12 cellular contexts compared by ENCODE assay signal in genomic region chr4:142367326-142368188, GRCh38.
DNase-seq lines count a peak whose midpoint lies in the region; ATAC-seq and TF ChIP-seq lines count a peak whose summit lies in the region.
"Had no signal": no experiment of that assay in that cellular context is flagged by ENCODE, and none has a peak within 500 bp of the region (broad histone marks: within the 10 kb centered on the region; RNA-seq: fewer than 3 reads in every experiment).

No MANE protein-coding gene starts in this region.

- H3K36me3 ChIP-seq in A673 (ENCODE audit: insufficient read depth, low read length, poor library complexity, severe bottlenecking), result no peaks in the 10 kb centered on the region
- H3K36me3 ChIP-seq in CD8-positive, alpha-beta memory T cell (ENCODE audit: insufficient read depth, low read length), result no peaks in the 10 kb centered on the region
- H3K36me3 ChIP-seq in effector memory CD4-positive, alpha-beta T cell (ENCODE audit: control insufficient read depth, insufficient read depth, low read length), result no peaks in the 10 kb centered on the region

- H3K4me3 Mint-ChIP-seq in CD8-positive, alpha-beta memory T cell, result peak overlapping the region; percentile 16 to 56 (median 33)
- peak overlapping the region; percentile 37 for H3K4me3 Mint-ChIP-seq in T-helper 2 cell treated with Interferon-gamma antibody and Interleukin-4, amounts not matched to agents 5 μg/mL and 100 μg/mL, for 36 hours
- H3K4me3 Mint-ChIP-seq in activated CD8-positive, alpha-beta memory T cell treated with anti-CD3 and anti-CD28 coated beads, Interleukin-2, amount 10 ng/mL, durations not matched to agents 7 days and 5 days, result no peak overlapping the region

- peaks cover 73 to 87% (median 83%) of the 10 kb centered on the region in 3 donors for H3K4me1 Mint-ChIP-seq in CD8-positive, alpha-beta memory T cell
- peaks cover 66% of the 10 kb centered on the region for H3K4me1 Mint-ChIP-seq in T-helper 2 cell treated with Interferon-gamma antibody and Interleukin-4, amounts not matched to agents 5 μg/mL and 100 μg/mL, for 36 hours (ENCODE audit: low read depth)
- peaks cover 46% of the 10 kb centered on the region for H3K4me1 Mint-ChIP-seq in activated CD8-positive, alpha-beta memory T cell treated with anti-CD3 and anti-CD28 coated beads, Interleukin-2, amount 10 ng/mL, durations not matched to agents 7 days and 5 days

- H3K4me1 ChIP-seq in A673 (ENCODE audit: insufficient read depth, low read length, poor library complexity, severe bottlenecking), result peaks cover 44% of the 10 kb centered on the region
- peaks cover 49% of the 10 kb centered on the region for H3K4me1 ChIP-seq in CD8-positive, alpha-beta memory T cell (ENCODE audit: insufficient read depth, low read length)
- H3K4me1 ChIP-seq in effector memory CD4-positive, alpha-beta T cell (ENCODE audit: control insufficient read depth, insufficient read depth, low read length, poor library complexity, severe bottlenecking), result peaks cover 21% of the 10 kb centered on the region

- no peak overlapping the region for H3K4me3 ChIP-seq in A673 (ENCODE audit: low read depth, low read length, poor library complexity, severe bottlenecking)
- H3K4me3 ChIP-seq in CD8-positive, alpha-beta memory T cell (ENCODE audit: low read length), result no peak overlapping the region
- H3K4me3 ChIP-seq in effector memory CD4-positive, alpha-beta T cell (ENCODE audit: insufficient read depth, low read depth, low read length, poor library complexity, severe bottlenecking), result peak overlapping the region; percentile 4
- H3K4me3 ChIP-seq: PC-9 had no signal

- no TSS peak for BruUV-seq in A673 (replicated peaks; lab: Mats Ljungman, UMichigan)

- CTCF ChIA-PET in A673 (lab: Charles Lee), result no interaction called here
- CTCF ChIA-PET in CD8-positive, alpha-beta memory T cell (lab: Charles Lee), result interaction anchor here (0.8 to 1.9 kb wide), 5 partner anchors 11 to 39 kb away, joined by 3 to 7 read pairs (median 4); no protein-coding TSS in a partner anchor
- CTCF ChIA-PET in activated CD8-positive, alpha-beta memory T cell treated with anti-CD3 and anti-CD28 coated beads, Interleukin-2, amount 10 ng/mL, durations not matched to agents 7 days and 5 days (lab: Charles Lee), result interaction anchor here (1.2 to 3.3 kb wide), 2 partner anchors 9 to 12 kb away, joined by 3 to 14 read pairs; no protein-coding TSS in a partner anchor

- POLR2A ChIA-PET in A673 (lab: Charles Lee; ENCODE audit: low non-redundant PET), result no interaction called here
- POLR2A ChIA-PET in CD8-positive, alpha-beta memory T cell (lab: Charles Lee), result interaction anchor here (0.8 to 1.1 kb wide), 2 partner anchors 30 to 39 kb away, joined by 3 to 4 read pairs; no protein-coding TSS in a partner anchor

- DNase-seq in A673 (ENCODE audit: low spot score) (peak; percentile 48), NCI-H748 (lab: John Stamatoyannopoulos, UW; ENCODE audit: unreplicated experiment) (no peak)
- no peak for DNase-seq in CD8-positive, alpha-beta memory T cell
- no peak for DNase-seq in T-helper 2 cell treated with Interferon-gamma antibody and Interleukin-4, amounts not matched to agents 5 μg/mL and 100 μg/mL, for 36 hours (ENCODE audit: low spot score)
- no peak for DNase-seq in effector memory CD4-positive, alpha-beta T cell
- no peak for DNase-seq in activated CD8-positive, alpha-beta memory T cell treated with anti-CD3 and anti-CD28 coated beads, Interleukin-2, amount 10 ng/mL, durations not matched to agents 7 days and 5 days
- no peak for DNase-seq in stimulated activated CD4-positive, alpha-beta T cell treated with anti-CD3 and anti-CD28 coated beads, Interleukin-4, amount 100 ng/mL, for 24 hours
- DNase-seq: NCI-H1694 treated with DMSO at 0.1 percent for 48 hours; PC-9; SK-N-SH; stimulated activated CD4-positive, alpha-beta T cell treated with anti-CD3 and anti-CD28 coated beads, Interleukin-2, amount 100 ng/mL, for 48 hours had no signal

- peaks cover 10% of the 10 kb centered on the region for H3K9me3 ChIP-seq in A673 (ENCODE audit: low read depth, low read length, poor library complexity, severe bottlenecking)
- H3K9me3 ChIP-seq in CD8-positive, alpha-beta memory T cell (ENCODE audit: low read length), result no peaks in the 10 kb centered on the region
- H3K9me3 ChIP-seq in effector memory CD4-positive, alpha-beta T cell (ENCODE audit: control insufficient read depth, low read length), result no peaks in the 10 kb centered on the region
- H3K9me3 ChIP-seq: SK-N-SH had no signal

- peak overlapping the region; percentile 14 for H3K27ac ChIP-seq in A673 (ENCODE audit: low read depth, low read length, poor library complexity, severe bottlenecking)
- H3K27ac ChIP-seq in CD8-positive, alpha-beta memory T cell (ENCODE audit: low read depth, low read length), result no peak overlapping the region
- H3K27ac ChIP-seq in effector memory CD4-positive, alpha-beta T cell (ENCODE audit: insufficient read depth, low read length, poor library complexity, severe bottlenecking), result peak overlapping the region; percentile 21
- H3K27ac ChIP-seq: PC-9 had no signal

- no peaks in the 10 kb centered on the region for H3K27me3 Mint-ChIP-seq in CD8-positive, alpha-beta memory T cell
- no peaks in the 10 kb centered on the region for H3K27me3 Mint-ChIP-seq in T-helper 2 cell treated with Interferon-gamma antibody and Interleukin-4, amounts not matched to agents 5 μg/mL and 100 μg/mL, for 36 hours (ENCODE audit: low read depth)
- H3K27me3 Mint-ChIP-seq in activated CD8-positive, alpha-beta memory T cell treated with anti-CD3 and anti-CD28 coated beads, Interleukin-2, amount 10 ng/mL, durations not matched to agents 7 days and 5 days, result no peaks in the 10 kb centered on the region

- ATAC-seq in activated CD8-positive, alpha-beta memory T cell treated with anti-CD3 and anti-CD28 coated beads, Interleukin-2, amount 10 ng/mL, durations not matched to agents 7 days and 5 days, result no peak
- ATAC-seq in GM18907 (IDR thresholded peaks at IDR 0.05; ENCODE audit: unreplicated experiment), result no peak

- peaks cover 12 to 25% (median 14%) of the 10 kb centered on the region in 3 donors for H3K36me3 Mint-ChIP-seq in CD8-positive, alpha-beta memory T cell
- peaks cover 61% of the 10 kb centered on the region for H3K36me3 Mint-ChIP-seq in T-helper 2 cell treated with Interferon-gamma antibody and Interleukin-4, amounts not matched to agents 5 μg/mL and 100 μg/mL, for 36 hours (ENCODE audit: low read depth)
- H3K36me3 Mint-ChIP-seq in activated CD8-positive, alpha-beta memory T cell treated with anti-CD3 and anti-CD28 coated beads, Interleukin-2, amount 10 ng/mL, durations not matched to agents 7 days and 5 days, result peaks cover 39% of the 10 kb centered on the region

- H3K27ac Mint-ChIP-seq in CD8-positive, alpha-beta memory T cell, result peak overlapping the region in 7 of 8 donors; percentile 15 to 91 (median 59)
- H3K27ac Mint-ChIP-seq in T-helper 2 cell treated with Interferon-gamma antibody and Interleukin-4, amounts not matched to agents 5 μg/mL and 100 μg/mL, for 36 hours, result no peak overlapping the region
- no peak overlapping the region for H3K27ac Mint-ChIP-seq in activated CD8-positive, alpha-beta memory T cell treated with anti-CD3 and anti-CD28 coated beads, Interleukin-2, amount 10 ng/mL, durations not matched to agents 7 days and 5 days

- no peaks in the 10 kb centered on the region for H3K27me3 ChIP-seq in A673 (replicated peaks; ENCODE audit: insufficient read depth, low read depth, low read length, poor library complexity)
- H3K27me3 ChIP-seq in CD8-positive, alpha-beta memory T cell (ENCODE audit: insufficient read depth, low read length, poor library complexity, severe bottlenecking), result no peaks in the 10 kb centered on the region
- no peaks in the 10 kb centered on the region for H3K27me3 ChIP-seq in effector memory CD4-positive, alpha-beta T cell (replicated peaks; ENCODE audit: control insufficient read depth, insufficient read depth, low read length, poor library complexity, severe bottlenecking)

- intact Hi-C loops in A673 (cut with micrococcal nuclease; ENCODE audit: unreplicated experiment), result loop anchor here (5.0 kb wide), 1 partner anchor 40 kb away; no protein-coding TSS in a partner anchor

- peaks cover 0 to 5% (median 0%) of the 10 kb centered on the region in 5 donors for H3K9me3 Mint-ChIP-seq in CD8-positive, alpha-beta memory T cell
- H3K9me3 Mint-ChIP-seq in T-helper 2 cell treated with Interferon-gamma antibody and Interleukin-4, amounts not matched to agents 5 μg/mL and 100 μg/mL, for 36 hours, result peaks cover 15% of the 10 kb centered on the region
- H3K9me3 Mint-ChIP-seq in activated CD8-positive, alpha-beta memory T cell treated with anti-CD3 and anti-CD28 coated beads, Interleukin-2, amount 10 ng/mL, durations not matched to agents 7 days and 5 days (ENCODE audit: low read depth), result peaks cover 9% of the 10 kb centered on the region

- TF ChIP-seq CTCF in A673 (conservative IDR thresholded peaks at IDR 0.05; ENCODE audit: low read depth, low read length), result 0 out of 2 replicates have a peak, but pooled peaks have one; percentile 9

Comparison
In these comparisons a context has a peak if more than half of its experiments do, and no peak if none do; other contexts are left out.
1. H3K27ac Mint-ChIP-seq: peak in CD8-positive, alpha-beta memory T cell (7 of 8); none in T-helper 2 cell treated with Interferon-gamma antibody and Interleukin-4, amounts not matched to agents 5 μg/mL and 100 μg/mL, for 36 hours (single experiment) and activated CD8-positive, alpha-beta memory T cell treated with anti-CD3 and anti-CD28 coated beads, Interleukin-2, amount 10 ng/mL, durations not matched to agents 7 days and 5 days (single experiment).